8 cellular contexts compared by ENCODE assay signal in the genomic region with DNA sequence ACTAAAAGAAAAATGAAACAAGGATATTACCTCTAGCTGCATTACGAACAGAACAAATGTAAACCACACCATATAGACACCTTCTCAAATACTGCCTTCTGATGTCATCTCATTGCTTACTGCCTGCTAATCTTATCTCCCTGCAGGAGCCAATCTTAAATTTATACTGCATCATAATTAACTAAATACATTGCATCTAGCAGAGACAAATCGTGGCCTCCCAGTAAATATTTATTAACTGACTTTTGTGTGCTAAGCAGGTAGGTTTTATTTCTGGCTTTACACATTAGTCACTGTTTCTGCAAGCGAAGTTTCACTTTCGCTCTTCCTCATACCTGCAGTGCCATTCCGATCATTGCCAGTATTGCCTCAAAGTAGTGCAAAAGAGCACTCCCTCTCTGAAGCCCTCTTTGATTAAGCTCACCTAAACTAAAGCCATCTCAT.
DNase-seq lines count a peak whose midpoint lies in the region; ATAC-seq and TF ChIP-seq lines count a peak whose summit lies in the region.

No MANE protein-coding gene starts in this region.

- H3K79me2 ChIP-seq in DND-41 (ENCODE audit: insufficient read depth, low read length): no peaks in the 10 kb centered on the region

- no peaks in the 10 kb centered on the region for H3K9me3 Mint-ChIP-seq in activated naive CD4-positive, alpha-beta T cell treated with anti-CD3 and anti-CD28 coated beads, Interleukin-2, amount 50 U/mL, for 72 hours

- peaks cover 11% of the 10 kb centered on the region for H3K4me1 ChIP-seq in DND-41 (ENCODE audit: insufficient read depth, low read length)
- H3K4me1 ChIP-seq in skeletal muscle tissue (ENCODE audit: control insufficient read depth in 3 of 3, insufficient read depth in 3 of 3, low read length in 3 of 3): peaks cover 23 to 41% (median 36%) of the 10 kb centered on the region in 3 donors

- no peak for TF ChIP-seq CTCF in DND-41 (IDR thresholded peaks at IDR 0.05; ENCODE audit: borderline replicate concordance, extremely low read depth, low read length, poor library complexity, severe bottlenecking)

- H3K9me3 ChIP-seq in DND-41 (ENCODE audit: insufficient read depth, low read length, severe bottlenecking) (no peaks in the 10 kb centered on the region), skeletal muscle tissue (ENCODE audit: control insufficient read depth in 3 of 3, low read length in 3 of 3) (no peaks in the 10 kb centered on the region)

- peaks cover 0 to 6% of the 10 kb centered on the region in 2 donors for H3K36me3 Mint-ChIP-seq in activated naive CD4-positive, alpha-beta T cell treated with anti-CD3 and anti-CD28 coated beads, Interleukin-2, amount 50 U/mL, for 72 hours

- H3K36me3 ChIP-seq in DND-41 (ENCODE audit: insufficient read depth, low read length) (no peaks in the 10 kb centered on the region), skeletal muscle tissue (ENCODE audit: control insufficient read depth in 3 of 3, insufficient read depth in 3 of 3, low read length in 3 of 3) (no peaks in the 10 kb centered on the region)

- no peaks in the 10 kb centered on the region for H4K20me1 ChIP-seq in DND-41 (ENCODE audit: insufficient read depth, low read length)

- in situ Hi-C loops in G401 (cut with HindIII; ENCODE audit: low sequenced_read_pairs): no loop called here

- H3K27me3 ChIP-seq in DND-41 (ENCODE audit: insufficient read depth, low read length, poor library complexity): peaks cover 5% of the 10 kb centered on the region
- H3K27me3 ChIP-seq in skeletal muscle tissue (ENCODE audit: control insufficient read depth in 3 of 3, insufficient read depth in 3 of 3, low read length in 3 of 3): no peaks in the 10 kb centered on the region

- H3K9ac ChIP-seq in DND-41 (ENCODE audit: low read depth, low read length) (peak overlapping the region; percentile 37), skeletal muscle tissue (ENCODE audit: low read depth in 1 of 3, low read length in 3 of 3) (no peak overlapping the region)

- ATAC-seq in DND-41 (ENCODE audit: insufficient read depth, low read depth): peak; percentile 90
- peak; percentile 75 for ATAC-seq in GM19463 (IDR thresholded peaks at IDR 0.05; ENCODE audit: unreplicated experiment)
- peak; percentile 94 for ATAC-seq in HG03442 (IDR thresholded peaks at IDR 0.05; ENCODE audit: unreplicated experiment)
- peak; percentile 89 to 94 for ATAC-seq in activated naive CD4-positive, alpha-beta T cell treated with anti-CD3 and anti-CD28 coated beads, Interleukin-2, amount 50 U/mL, for 72 hours

- H3K4me3 ChIP-seq in DND-41 (ENCODE audit: low read depth in 1 of 2, low read length in 2 of 2) (peak overlapping the region; percentile 25 to 55; a peak in 3 of 4 replicates), skeletal muscle tissue (ENCODE audit: low read length in 3 of 3) (peak overlapping the region in 2 of 3 donors; percentile 16 to 25)

- H3K27ac Mint-ChIP-seq in activated naive CD4-positive, alpha-beta T cell treated with anti-CD3 and anti-CD28 coated beads, Interleukin-2, amount 50 U/mL, for 72 hours: peak overlapping the region; percentile 3 to 90

- DNase-seq in DND-41 (peak; percentile 25), G401 (ENCODE audit: low spot score) (no peak), NCI-H2171 treated with DMSO at 0.1 percent for 48 hours (lab: John Stamatoyannopoulos, UW) (no peak), DMS153 treated with DMSO at 0.1 percent for 48 hours (lab: John Stamatoyannopoulos, UW; ENCODE audit: unreplicated experiment) (no peak)
- DNase-seq in activated naive CD4-positive, alpha-beta T cell treated with anti-CD3 and anti-CD28 coated beads, Interleukin-2, amount 50 U/mL, for 72 hours (ENCODE audit: low spot score in 2 of 2): peak in 1 of 2 donors; percentile 44

- peak overlapping the region; percentile 55 for H3K27ac ChIP-seq in DND-41 (ENCODE audit: low read length)
- no peak overlapping the region for H3K27ac ChIP-seq in skeletal muscle tissue (ENCODE audit: low read depth, low read length)

- peak overlapping the region; percentile 80 for H2AFZ ChIP-seq in DND-41 (ENCODE audit: low read depth, low read length)

- peak overlapping the region; percentile 72 for H3K4me2 ChIP-seq in DND-41 (ENCODE audit: insufficient read depth, low read length)
